In genomic region chr5:77394064-77394716, GRCh38 we compare ENCODE assay signal across 1 cellular context.
TF ChIP-seq lines count a peak whose summit lies in the region.

No MANE protein-coding gene starts in this region.

TF ChIP-seq in GM23338, 12 proteins besides CTCF, POLR2A, EP300 and RAD21 (continued from another document):
- TF ChIP-seq, protein P1, sequence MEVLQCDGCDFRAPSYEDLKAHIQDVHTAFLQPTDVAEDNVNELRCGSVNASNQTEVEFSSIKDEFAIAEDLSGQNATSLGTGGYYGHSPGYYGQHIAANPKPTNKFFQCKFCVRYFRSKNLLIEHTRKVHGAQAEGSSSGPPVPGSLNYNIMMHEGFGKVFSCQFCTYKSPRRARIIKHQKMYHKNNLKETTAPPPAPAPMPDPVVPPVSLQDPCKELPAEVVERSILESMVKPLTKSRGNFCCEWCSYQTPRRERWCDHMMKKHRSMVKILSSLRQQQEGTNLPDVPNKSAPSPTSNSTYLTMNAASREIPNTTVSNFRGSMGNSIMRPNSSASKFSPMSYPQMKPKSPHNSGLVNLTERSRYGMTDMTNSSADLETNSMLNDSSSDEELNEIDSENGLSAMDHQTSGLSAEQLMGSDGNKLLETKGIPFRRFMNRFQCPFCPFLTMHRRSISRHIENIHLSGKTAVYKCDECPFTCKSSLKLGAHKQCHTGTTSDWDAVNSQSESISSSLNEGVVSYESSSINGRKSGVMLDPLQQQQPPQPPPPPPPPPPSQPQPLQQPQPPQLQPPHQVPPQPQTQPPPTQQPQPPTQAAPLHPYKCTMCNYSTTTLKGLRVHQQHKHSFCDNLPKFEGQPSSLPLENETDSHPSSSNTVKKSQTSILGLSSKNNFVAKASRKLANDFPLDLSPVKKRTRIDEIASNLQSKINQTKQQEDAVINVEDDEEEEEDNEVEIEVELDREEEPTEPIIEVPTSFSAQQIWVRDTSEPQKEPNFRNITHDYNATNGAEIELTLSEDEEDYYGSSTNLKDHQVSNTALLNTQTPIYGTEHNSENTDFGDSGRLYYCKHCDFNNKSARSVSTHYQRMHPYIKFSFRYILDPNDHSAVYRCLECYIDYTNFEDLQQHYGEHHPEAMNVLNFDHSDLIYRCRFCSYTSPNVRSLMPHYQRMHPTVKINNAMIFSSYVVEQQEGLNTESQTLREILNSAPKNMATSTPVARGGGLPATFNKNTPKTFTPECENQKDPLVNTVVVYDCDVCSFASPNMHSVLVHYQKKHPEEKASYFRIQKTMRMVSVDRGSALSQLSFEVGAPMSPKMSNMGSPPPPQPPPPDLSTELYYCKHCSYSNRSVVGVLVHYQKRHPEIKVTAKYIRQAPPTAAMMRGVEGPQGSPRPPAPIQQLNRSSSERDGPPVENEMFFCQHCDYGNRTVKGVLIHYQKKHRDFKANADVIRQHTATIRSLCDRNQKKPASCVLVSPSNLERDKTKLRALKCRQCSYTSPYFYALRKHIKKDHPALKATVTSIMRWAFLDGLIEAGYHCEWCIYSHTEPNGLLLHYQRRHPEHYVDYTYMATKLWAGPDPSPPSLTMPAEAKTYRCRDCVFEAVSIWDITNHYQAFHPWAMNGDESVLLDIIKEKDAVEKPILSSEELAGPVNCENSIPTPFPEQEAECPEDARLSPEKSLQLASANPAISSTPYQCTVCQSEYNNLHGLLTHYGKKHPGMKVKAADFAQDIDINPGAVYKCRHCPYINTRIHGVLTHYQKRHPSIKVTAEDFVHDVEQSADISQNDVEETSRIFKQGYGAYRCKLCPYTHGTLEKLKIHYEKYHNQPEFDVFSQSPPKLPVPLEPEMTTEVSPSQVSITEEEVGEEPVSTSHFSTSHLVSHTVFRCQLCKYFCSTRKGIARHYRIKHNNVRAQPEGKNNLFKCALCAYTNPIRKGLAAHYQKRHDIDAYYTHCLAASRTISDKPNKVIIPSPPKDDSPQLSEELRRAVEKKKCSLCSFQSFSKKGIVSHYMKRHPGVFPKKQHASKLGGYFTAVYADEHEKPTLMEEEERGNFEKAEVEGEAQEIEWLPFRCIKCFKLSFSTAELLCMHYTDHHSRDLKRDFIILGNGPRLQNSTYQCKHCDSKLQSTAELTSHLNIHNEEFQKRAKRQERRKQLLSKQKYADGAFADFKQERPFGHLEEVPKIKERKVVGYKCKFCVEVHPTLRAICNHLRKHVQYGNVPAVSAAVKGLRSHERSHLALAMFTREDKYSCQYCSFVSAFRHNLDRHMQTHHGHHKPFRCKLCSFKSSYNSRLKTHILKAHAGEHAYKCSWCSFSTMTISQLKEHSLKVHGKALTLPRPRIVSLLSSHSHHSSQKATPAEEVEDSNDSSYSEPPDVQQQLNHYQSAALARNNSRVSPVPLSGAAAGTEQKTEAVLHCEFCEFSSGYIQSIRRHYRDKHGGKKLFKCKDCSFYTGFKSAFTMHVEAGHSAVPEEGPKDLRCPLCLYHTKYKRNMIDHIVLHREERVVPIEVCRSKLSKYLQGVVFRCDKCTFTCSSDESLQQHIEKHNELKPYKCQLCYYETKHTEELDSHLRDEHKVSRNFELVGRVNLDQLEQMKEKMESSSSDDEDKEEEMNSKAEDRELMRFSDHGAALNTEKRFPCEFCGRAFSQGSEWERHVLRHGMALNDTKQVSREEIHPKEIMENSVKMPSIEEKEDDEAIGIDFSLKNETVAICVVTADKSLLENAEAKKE (CRISPR knock-in tag; IDR thresholded peaks at IDR 0.05), result no peak
- TF ChIP-seq, protein P2, sequence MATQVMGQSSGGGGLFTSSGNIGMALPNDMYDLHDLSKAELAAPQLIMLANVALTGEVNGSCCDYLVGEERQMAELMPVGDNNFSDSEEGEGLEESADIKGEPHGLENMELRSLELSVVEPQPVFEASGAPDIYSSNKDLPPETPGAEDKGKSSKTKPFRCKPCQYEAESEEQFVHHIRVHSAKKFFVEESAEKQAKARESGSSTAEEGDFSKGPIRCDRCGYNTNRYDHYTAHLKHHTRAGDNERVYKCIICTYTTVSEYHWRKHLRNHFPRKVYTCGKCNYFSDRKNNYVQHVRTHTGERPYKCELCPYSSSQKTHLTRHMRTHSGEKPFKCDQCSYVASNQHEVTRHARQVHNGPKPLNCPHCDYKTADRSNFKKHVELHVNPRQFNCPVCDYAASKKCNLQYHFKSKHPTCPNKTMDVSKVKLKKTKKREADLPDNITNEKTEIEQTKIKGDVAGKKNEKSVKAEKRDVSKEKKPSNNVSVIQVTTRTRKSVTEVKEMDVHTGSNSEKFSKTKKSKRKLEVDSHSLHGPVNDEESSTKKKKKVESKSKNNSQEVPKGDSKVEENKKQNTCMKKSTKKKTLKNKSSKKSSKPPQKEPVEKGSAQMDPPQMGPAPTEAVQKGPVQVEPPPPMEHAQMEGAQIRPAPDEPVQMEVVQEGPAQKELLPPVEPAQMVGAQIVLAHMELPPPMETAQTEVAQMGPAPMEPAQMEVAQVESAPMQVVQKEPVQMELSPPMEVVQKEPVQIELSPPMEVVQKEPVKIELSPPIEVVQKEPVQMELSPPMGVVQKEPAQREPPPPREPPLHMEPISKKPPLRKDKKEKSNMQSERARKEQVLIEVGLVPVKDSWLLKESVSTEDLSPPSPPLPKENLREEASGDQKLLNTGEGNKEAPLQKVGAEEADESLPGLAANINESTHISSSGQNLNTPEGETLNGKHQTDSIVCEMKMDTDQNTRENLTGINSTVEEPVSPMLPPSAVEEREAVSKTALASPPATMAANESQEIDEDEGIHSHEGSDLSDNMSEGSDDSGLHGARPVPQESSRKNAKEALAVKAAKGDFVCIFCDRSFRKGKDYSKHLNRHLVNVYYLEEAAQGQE (IDR thresholded peaks at IDR 0.05; ENCODE audit: unreplicated experiment), result no peak
